In the genomic region with DNA sequence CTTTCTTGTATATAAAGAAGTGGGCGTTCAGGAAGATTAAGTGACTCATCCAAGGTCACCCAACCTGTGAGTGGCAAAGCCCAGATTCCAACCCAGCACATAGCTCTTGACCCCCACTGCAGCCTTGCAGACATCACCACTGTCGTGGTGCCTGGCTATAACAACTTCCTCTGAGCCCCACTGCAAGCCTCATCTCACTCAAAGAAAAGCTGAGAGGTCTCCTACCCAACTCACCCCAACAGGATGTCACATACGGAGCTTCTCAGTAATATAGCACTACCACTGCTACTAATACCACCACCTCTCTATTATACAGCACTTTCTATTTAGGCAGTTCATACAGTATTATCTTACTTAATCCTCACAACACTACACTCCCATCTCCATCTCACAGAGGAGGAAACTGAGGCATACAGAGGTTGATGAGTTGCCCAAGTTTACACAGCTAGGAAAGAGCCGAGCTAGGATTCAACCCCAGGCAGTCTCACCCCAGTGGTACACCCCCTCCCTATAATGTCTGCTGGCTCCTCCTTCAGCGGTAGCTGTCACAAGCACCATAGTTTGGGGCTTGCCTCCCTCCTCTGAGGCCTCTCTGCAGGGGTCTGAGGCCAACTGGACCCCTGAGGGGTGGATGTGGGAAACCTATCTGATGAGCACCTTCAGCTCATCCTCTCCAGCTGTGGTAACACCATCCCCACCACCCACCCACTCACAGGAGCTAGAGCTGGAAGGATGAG, we compare ENCODE assay signal across 16 cellular contexts. TPM values are rescaled to one million over a fixed set of nuclear protein-coding genes. Genes with fewer than 3 reads are reported as not detected.
DNase-seq lines count a peak whose midpoint lies in the region; ATAC-seq and TF ChIP-seq lines count a peak whose summit lies in the region.
"Had no signal": no experiment of that assay in that cellular context is flagged by ENCODE, and none has a peak within 500 bp of the region (broad histone marks: within the 10 kb centered on the region; RNA-seq: fewer than 3 reads in every experiment).

No MANE protein-coding gene starts in this region.

- no peaks in the 10 kb centered on the region for H3F3A ChIP-seq in neural progenitor cell (ENCODE audit: low read depth)

- ATAC-seq in activated naive CD8-positive, alpha-beta T cell treated with anti-CD3 and anti-CD28 coated beads, Interleukin-2, amount 10 ng/mL, durations not matched to agents 7 days and 5 days (ENCODE audit: low read depth), result peak; percentile 93
- ATAC-seq: sciatic nerve had no signal

- no peak overlapping the region for H3K9ac ChIP-seq in KMS-11
- H3K9ac ChIP-seq in neural progenitor cell, result no peak overlapping the region

- H2AFZ ChIP-seq in KMS-11 (ENCODE audit: low read depth), result no peak overlapping the region
- no peak overlapping the region for H2AFZ ChIP-seq in neural progenitor cell (replicated peaks)
- H2AFZ ChIP-seq: PC-9 had no signal

- POLR2A ChIA-PET in activated naive CD8-positive, alpha-beta T cell treated with anti-CD3 and anti-CD28 coated beads, Interleukin-2, amount 10 ng/mL, durations not matched to agents 7 days and 5 days (lab: Charles Lee), result interaction anchor here (0.6 to 2.7 kb wide), 8 partner anchors 10 to 697 kb away, joined by 3 to 19 read pairs (median 3); partner anchors contain the start of genes TFEB and TOMM6

- no peaks in the 10 kb centered on the region for H3K36me3 Mint-ChIP-seq in activated naive CD8-positive, alpha-beta T cell treated with anti-CD3 and anti-CD28 coated beads, Interleukin-2, amount 10 ng/mL, durations not matched to agents 7 days and 5 days
- no peaks in the 10 kb centered on the region for H3K36me3 Mint-ChIP-seq in neural progenitor cell

- no peaks in the 10 kb centered on the region for H3K9me3 Mint-ChIP-seq in activated naive CD8-positive, alpha-beta T cell treated with anti-CD3 and anti-CD28 coated beads, Interleukin-2, amount 10 ng/mL, durations not matched to agents 7 days and 5 days
- H3K9me3 Mint-ChIP-seq in neural progenitor cell, result no peaks in the 10 kb centered on the region
- H3K9me3 Mint-ChIP-seq: nephron progenitor cell had no signal

- H3K4me1 Mint-ChIP-seq in activated naive CD8-positive, alpha-beta T cell treated with anti-CD3 and anti-CD28 coated beads, Interleukin-2, amount 10 ng/mL, durations not matched to agents 7 days and 5 days, result peaks cover 30% of the 10 kb centered on the region
- peaks cover 2% of the 10 kb centered on the region for H3K4me1 Mint-ChIP-seq in neural progenitor cell

- DNase-seq in GM06990 (ENCODE audit: extremely low read depth, insufficient read length) (no peak), neural progenitor cell (ENCODE audit: low spot score) (no peak), T-helper 9 cell (no peak), NOMO-1 treated with dmso at 0.1 percent for 144 hours (lab: John Stamatoyannopoulos, UW; ENCODE audit: unreplicated experiment) (no peak), NCI-H128 (lab: John Stamatoyannopoulos, UW; ENCODE audit: unreplicated experiment) (no peak)
- DNase-seq in activated naive CD8-positive, alpha-beta T cell treated with anti-CD3 and anti-CD28 coated beads, Interleukin-2, amount 10 ng/mL, durations not matched to agents 7 days and 5 days, result no peak
- DNase-seq: amygdala; effector CD8-positive, alpha-beta T cell; foreskin melanocyte; islet precursor cell; Kasumi-1; NCI-H2171 treated with DMSO at 0.1 percent for 48 hours; nephron progenitor cell; PC-9 had no signal

- peak overlapping the region; percentile 70 for H3K27ac Mint-ChIP-seq in activated naive CD8-positive, alpha-beta T cell treated with anti-CD3 and anti-CD28 coated beads, Interleukin-2, amount 10 ng/mL, durations not matched to agents 7 days and 5 days
- H3K27ac Mint-ChIP-seq in neural progenitor cell, result peak overlapping the region; percentile 20
- H3K27ac Mint-ChIP-seq: nephron progenitor cell had no signal

- no peak for TF ChIP-seq CTCF in GM06990 (IDR thresholded peaks at IDR 0.05; ENCODE audit: insufficient read depth, low read length, poor library complexity, severe bottlenecking)
- TF ChIP-seq CTCF in KMS-11 (conservative IDR thresholded peaks at IDR 0.05; ENCODE audit: low read depth, low read length), result no peak
- TF ChIP-seq CTCF in neural progenitor cell (IDR thresholded peaks at IDR 0.05), result no peak

- H3K27ac ChIP-seq in KMS-11 (no peak overlapping the region), neural progenitor cell (no peak overlapping the region)
- H3K27ac ChIP-seq: PC-9 had no signal

- H3K27me3 Mint-ChIP-seq in activated naive CD8-positive, alpha-beta T cell treated with anti-CD3 and anti-CD28 coated beads, Interleukin-2, amount 10 ng/mL, durations not matched to agents 7 days and 5 days, result no peaks in the 10 kb centered on the region
- H3K27me3 Mint-ChIP-seq in neural progenitor cell (ENCODE audit: insufficient read depth, low read depth), result peaks cover 4% of the 10 kb centered on the region

- H3K79me2 ChIP-seq in KMS-11 (ENCODE audit: insufficient read depth, low read depth) (no peaks in the 10 kb centered on the region), neural progenitor cell (ENCODE audit: low read depth) (no peaks in the 10 kb centered on the region)

- H3K27me3 ChIP-seq in GM06990 (replicated peaks; ENCODE audit: control insufficient read depth, insufficient read depth, low read length) (no peaks in the 10 kb centered on the region), KMS-11 (ENCODE audit: insufficient read depth, low read depth) (no peaks in the 10 kb centered on the region), neural progenitor cell (no peaks in the 10 kb centered on the region)

- H4K20me1 ChIP-seq in KMS-11 (ENCODE audit: insufficient read depth) (no peaks in the 10 kb centered on the region), neural progenitor cell (ENCODE audit: low read depth) (no peaks in the 10 kb centered on the region)

- H3K9me3 ChIP-seq in neural progenitor cell (ENCODE audit: low read depth), result no peaks in the 10 kb centered on the region

- H3K36me3 ChIP-seq in GM06990 (ENCODE audit: control insufficient read depth, insufficient read depth, low read length) (peaks cover 13% of the 10 kb centered on the region), KMS-11 (ENCODE audit: insufficient read depth) (no peaks in the 10 kb centered on the region), neural progenitor cell (no peaks in the 10 kb centered on the region)

- peak overlapping the region; percentile 74; the same call in 1 of the 2 replicates for H3K4me2 ChIP-seq in KMS-11
- H3K4me2 ChIP-seq in neural progenitor cell, result no peak overlapping the region
- H3K4me2 ChIP-seq: PC-9 had no signal

- H3K4me1 ChIP-seq in KMS-11 (ENCODE audit: low read depth, poor library complexity, severe bottlenecking), result peaks cover 35% of the 10 kb centered on the region
- no peaks in the 10 kb centered on the region for H3K4me1 ChIP-seq in neural progenitor cell

- H3K4me3 Mint-ChIP-seq in activated naive CD8-positive, alpha-beta T cell treated with anti-CD3 and anti-CD28 coated beads, Interleukin-2, amount 10 ng/mL, durations not matched to agents 7 days and 5 days, result peak overlapping the region; percentile 29
- H3K4me3 Mint-ChIP-seq in neural progenitor cell, result no peak overlapping the region
- H3K4me3 Mint-ChIP-seq: nephron progenitor cell had no signal

- H3K4me3 ChIP-seq in GM06990 (replicated peaks; ENCODE audit: low read depth, low read length) (peak overlapping the region; percentile 31), KMS-11 (IDR thresholded peaks at IDR 0.05; ENCODE audit: insufficient read depth, low read depth, low read length) (no peak overlapping the region), neural progenitor cell (no peak overlapping the region)
- H3K4me3 ChIP-seq: PC-9 had no signal

RNA-seq across cellular contexts. Expression of gene TFEB, which starts 19.5 kb away (rescaled TPM):
- total RNA-seq in activated naive CD8-positive, alpha-beta T cell treated with anti-CD3 and anti-CD28 coated beads, Interleukin-2, amount 10 ng/mL, durations not matched to agents 7 days and 5 days, result 10 to 100 TPM; 17.6 TPM
- total RNA-seq in neural progenitor cell (ENCODE audit: low replicate concordance), result 0.13 and 0.46 TPM in 2 replicates

RNA-seq across cellular contexts. Expression of gene PGC, which starts 31.2 kb away (rescaled TPM):
- total RNA-seq in activated naive CD8-positive, alpha-beta T cell treated with anti-CD3 and anti-CD28 coated beads, Interleukin-2, amount 10 ng/mL, durations not matched to agents 7 days and 5 days, result not detected
- not detected in 2 replicates for total RNA-seq in neural progenitor cell (ENCODE audit: low replicate concordance)
- total RNA-seq: PC-9 had no signal

Comparison
In these comparisons a context has a peak if more than half of its experiments do, and no peak if none do; other contexts are left out.
1. RNA of gene TFEB, which starts 19.5 kb away (total RNA-seq): 17.6 TPM in activated naive CD8-positive, alpha-beta T cell treated with anti-CD3 and anti-CD28 coated beads, Interleukin-2, amount 10 ng/mL, durations not matched to agents 7 days and 5 days; 0.13 to 0.46 TPM in neural progenitor cell; every median in the first group is over 10 times any median in the second.